In genomic region chr1:181105134-181106021, GRCh38 we compare ENCODE assay signal across 8 cellular contexts. TPM values are rescaled to one million over a fixed set of nuclear protein-coding genes. Genes with fewer than 3 reads are reported as not detected.
DNase-seq lines count a peak whose midpoint lies in the region; ATAC-seq, FAIRE-seq and TF ChIP-seq lines count a peak whose summit lies in the region.

No MANE protein-coding gene starts in this region.

- H3K36me3 Mint-ChIP-seq in activated naive CD8-positive, alpha-beta T cell treated with anti-CD3 and anti-CD28 coated beads for 36 hours: no peaks in the 10 kb centered on the region

- H3K27ac ChIP-seq in pancreas (peak overlapping the region; percentile 52 to 71 (median 64)), thyroid gland (peak overlapping the region; percentile 69 to 88 (median 88))

- peaks cover 50% of the 10 kb centered on the region for H3K4me1 Mint-ChIP-seq in activated naive CD8-positive, alpha-beta T cell treated with anti-CD3 and anti-CD28 coated beads for 36 hours

- FAIRE-seq in pancreas (lab: Jason Lieb, UNC): no peak

- H3K4me3 ChIP-seq in GM06990 (replicated peaks; ENCODE audit: low read depth, low read length) (peak overlapping the region; percentile 82), pancreas (peak overlapping the region; percentile 73 to 89 (median 82)), thyroid gland (replicated peaks in 1 of 3) (peak overlapping the region; percentile 0 to 80 (median 74))

- peak; percentile 77 for ATAC-seq in HG02571 (IDR thresholded peaks at IDR 0.05; ENCODE audit: unreplicated experiment)
- peak; percentile 98 for ATAC-seq in Right ventricle myocardium inferior
- ATAC-seq in pancreas: peak; percentile 90 to 95 (median 92)

- H3K9me3 ChIP-seq in pancreas: no peaks in the 10 kb centered on the region
- no peaks in the 10 kb centered on the region for H3K9me3 ChIP-seq in thyroid gland

- H3K4me1 ChIP-seq in pancreas (peaks cover 12 to 14% (median 14%) of the 10 kb centered on the region in 3 donors), thyroid gland (peaks cover 4 to 17% of the 10 kb centered on the region in 2 donors)

- WGBS in pancreas, 2 donors: 3% methylated on average over 64 to 103 of the region's 104 CpGs
- 2 to 7% methylated on average over 29 to 55 of the region's 104 CpGs for WGBS in thyroid gland, 2 donors

- DNase-seq in GM06990 (ENCODE audit: extremely low read depth, insufficient read length): peak; percentile 93
- DNase-seq in NCI-H1092 treated with DMSO at 0.1 percent for 48 hours (lab: John Stamatoyannopoulos, UW): peak; percentile 93
- DNase-seq in SKM-1 treated with dmso at 0.1 percent for 144 hours (lab: John Stamatoyannopoulos, UW; ENCODE audit: unreplicated experiment): peak; percentile 89
- DNase-seq in activated naive CD8-positive, alpha-beta T cell treated with anti-CD3 and anti-CD28 coated beads for 36 hours: peak; percentile 91
- DNase-seq in Right ventricle myocardium inferior (ENCODE audit: missing footprints): peak; percentile 99
- DNase-seq in pancreas: peak; percentile 91 to 98 (median 96)
- peak; percentile 95 to 96 for DNase-seq in thyroid gland

- H3K9me3 Mint-ChIP-seq in activated naive CD8-positive, alpha-beta T cell treated with anti-CD3 and anti-CD28 coated beads for 36 hours: peaks cover 3% of the 10 kb centered on the region

- peak overlapping the region; percentile 69 for H3K27ac Mint-ChIP-seq in activated naive CD8-positive, alpha-beta T cell treated with anti-CD3 and anti-CD28 coated beads for 36 hours

- H3K27me3 ChIP-seq in GM06990 (replicated peaks; ENCODE audit: control insufficient read depth, insufficient read depth, low read length): no peaks in the 10 kb centered on the region
- H3K27me3 ChIP-seq in pancreas: no peaks in the 10 kb centered on the region
- no peaks in the 10 kb centered on the region for H3K27me3 ChIP-seq in thyroid gland

- intact Hi-C loops in Right ventricle myocardium inferior (cut with DNase I): loop anchor here (1.0 to 5.0 kb wide), 3 partner anchors 17 to 67 kb away; partner anchors contain the start of gene IER5
- intact Hi-C loops in pancreas (cut with DNase I): no loop called here
- intact Hi-C loops in thyroid gland (cut with DNase I): no loop called here

- H3K4me3 Mint-ChIP-seq in activated naive CD8-positive, alpha-beta T cell treated with anti-CD3 and anti-CD28 coated beads for 36 hours: peak overlapping the region; percentile 83

- H3K36me3 ChIP-seq in GM06990 (ENCODE audit: control insufficient read depth, insufficient read depth, low read length) (no peaks in the 10 kb centered on the region), pancreas (no peaks in the 10 kb centered on the region), thyroid gland (no peaks in the 10 kb centered on the region)

- H3K27me3 Mint-ChIP-seq in activated naive CD8-positive, alpha-beta T cell treated with anti-CD3 and anti-CD28 coated beads for 36 hours: peaks cover 13% of the 10 kb centered on the region

- TF ChIP-seq CTCF in GM06990 (IDR thresholded peaks at IDR 0.05; ENCODE audit: insufficient read depth, low read length, poor library complexity, severe bottlenecking) (no peak), pancreas (IDR thresholded peaks at IDR 0.05) (no peak), thyroid gland (IDR thresholded peaks at IDR 0.05) (no peak)

- peak; percentile 44 to 77 for TF ChIP-seq POLR2A in thyroid gland (IDR thresholded peaks at IDR 0.05)

RNA-seq across cellular contexts. Expression of gene IER5, which starts 16.9 kb away (rescaled TPM):
- total RNA-seq in activated naive CD8-positive, alpha-beta T cell treated with anti-CD3 and anti-CD28 coated beads for 36 hours: 10 to 100 TPM; 29.7 to 30.3 TPM
- total RNA-seq in Right ventricle myocardium inferior: 14.3 TPM
- total RNA-seq in pancreas: 1 to 10 TPM; 2.6 to 6.8 (median 3.5) TPM
- polyA plus RNA-seq in pancreas: 1 to 10 TPM; 2.3 to 2.8 TPM
- total RNA-seq in thyroid gland: 1 to 10 TPM; 7.2 to 7.8 (median 7.6) TPM

Comparison
In these comparisons a context has a peak if more than half of its experiments do, and no peak if none do; other contexts are left out.
1. Peak in every context shown above with its lines: DNase-seq, ATAC-seq, H3K4me3 ChIP-seq and H3K27ac ChIP-seq.